ENCODE assay signal across 1 cellular context in the genomic region with DNA sequence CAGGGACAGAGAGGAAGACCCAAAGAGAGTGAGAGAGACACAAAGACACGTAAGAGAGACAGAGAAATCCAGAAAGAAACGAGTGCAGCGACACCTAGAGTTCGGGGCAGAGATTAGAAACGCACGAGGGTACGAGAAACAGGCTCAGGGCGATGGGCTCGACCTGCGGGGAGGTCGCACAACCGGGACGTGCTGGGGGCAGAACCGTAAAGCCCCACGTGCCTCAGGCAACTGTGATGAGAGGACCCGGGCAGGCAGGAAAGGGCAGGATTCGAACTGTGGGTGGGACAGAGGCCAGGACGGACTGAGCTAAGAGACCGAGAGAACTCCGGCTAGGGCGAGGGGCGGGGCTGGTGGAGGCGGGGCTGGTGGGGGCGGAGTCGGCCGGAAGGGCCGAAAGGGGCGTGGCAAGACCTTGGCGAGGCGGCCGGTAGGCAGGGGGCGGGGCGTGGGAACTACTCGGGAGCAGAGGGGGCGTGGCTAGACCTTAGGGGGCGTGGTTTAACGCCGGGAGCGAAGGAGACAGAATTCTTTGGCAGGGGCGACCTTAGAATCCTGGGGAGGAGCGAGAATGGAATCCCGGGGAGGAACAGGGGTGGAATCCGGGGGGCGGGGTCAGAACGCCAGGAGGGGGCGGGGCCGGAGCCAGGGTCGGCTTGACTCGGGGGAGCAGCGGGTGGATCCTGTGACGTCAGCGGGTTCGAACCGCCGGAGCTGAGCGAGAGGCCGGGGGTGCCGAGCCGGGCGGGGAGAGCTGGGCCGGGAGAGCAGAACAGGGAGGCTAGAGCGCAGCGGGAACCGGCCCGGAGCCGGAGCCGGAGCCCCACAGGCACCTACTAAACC.
TF ChIP-seq lines count a peak whose summit lies in the region.

Gene NECTIN2 (plus strand): TSS at position 686 of the 843 bp plus-strand sequence. CDS start 229 bp downstream, outside the sequence.

TF ChIP-seq in HepG2, 621 proteins besides CTCF, POLR2A, EP300 and RAD21 (continued from another document and continues in another):
- peak; percentile 66; the same call in 1 of the 2 replicates for TF ChIP-seq ZNF710 (CRISPR knock-in tag; IDR thresholded peaks at IDR 0.05; ENCODE audit: borderline replicate concordance)
- 0 out of 2 replicates have a peak, but pooled peaks have one; percentile 46 for TF ChIP-seq MZF1 (CRISPR knock-in tag; IDR thresholded peaks at IDR 0.05; ENCODE audit: borderline replicate concordance)
- TF ChIP-seq, protein P1, sequence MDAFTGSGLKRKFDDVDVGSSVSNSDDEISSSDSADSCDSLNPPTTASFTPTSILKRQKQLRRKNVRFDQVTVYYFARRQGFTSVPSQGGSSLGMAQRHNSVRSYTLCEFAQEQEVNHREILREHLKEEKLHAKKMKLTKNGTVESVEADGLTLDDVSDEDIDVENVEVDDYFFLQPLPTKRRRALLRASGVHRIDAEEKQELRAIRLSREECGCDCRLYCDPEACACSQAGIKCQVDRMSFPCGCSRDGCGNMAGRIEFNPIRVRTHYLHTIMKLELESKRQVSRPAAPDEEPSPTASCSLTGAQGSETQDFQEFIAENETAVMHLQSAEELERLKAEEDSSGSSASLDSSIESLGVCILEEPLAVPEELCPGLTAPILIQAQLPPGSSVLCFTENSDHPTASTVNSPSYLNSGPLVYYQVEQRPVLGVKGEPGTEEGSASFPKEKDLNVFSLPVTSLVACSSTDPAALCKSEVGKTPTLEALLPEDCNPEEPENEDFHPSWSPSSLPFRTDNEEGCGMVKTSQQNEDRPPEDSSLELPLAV (CRISPR knock-in tag; conservative IDR thresholded peaks at IDR 0.05; ENCODE audit: low read depth) = no peak
- no peak; the same call in 1 of the 2 replicates for TF ChIP-seq KMT2B (CRISPR knock-in tag; IDR thresholded peaks at IDR 0.05)
- no peak for TF ChIP-seq NAIF1 (CRISPR knock-in tag; IDR thresholded peaks at IDR 0.05; ENCODE audit: borderline replicate concordance)
- no peak; the same call in 1 of the 2 replicates for TF ChIP-seq MIXL1 (CRISPR knock-in tag; IDR thresholded peaks at IDR 0.05)
- TF ChIP-seq WIZ (CRISPR knock-in tag; IDR thresholded peaks at IDR 0.05) = no peak
- TF ChIP-seq RORA (CRISPR knock-in tag; IDR thresholded peaks at IDR 0.05) = no peak
- TF ChIP-seq ZNF121 (CRISPR knock-in tag; IDR thresholded peaks at IDR 0.05) = no peak
- TF ChIP-seq ZNF180 (CRISPR knock-in tag; IDR thresholded peaks at IDR 0.05; ENCODE audit: borderline replicate concordance, low read depth) = no peak
- TF ChIP-seq, protein P2, sequence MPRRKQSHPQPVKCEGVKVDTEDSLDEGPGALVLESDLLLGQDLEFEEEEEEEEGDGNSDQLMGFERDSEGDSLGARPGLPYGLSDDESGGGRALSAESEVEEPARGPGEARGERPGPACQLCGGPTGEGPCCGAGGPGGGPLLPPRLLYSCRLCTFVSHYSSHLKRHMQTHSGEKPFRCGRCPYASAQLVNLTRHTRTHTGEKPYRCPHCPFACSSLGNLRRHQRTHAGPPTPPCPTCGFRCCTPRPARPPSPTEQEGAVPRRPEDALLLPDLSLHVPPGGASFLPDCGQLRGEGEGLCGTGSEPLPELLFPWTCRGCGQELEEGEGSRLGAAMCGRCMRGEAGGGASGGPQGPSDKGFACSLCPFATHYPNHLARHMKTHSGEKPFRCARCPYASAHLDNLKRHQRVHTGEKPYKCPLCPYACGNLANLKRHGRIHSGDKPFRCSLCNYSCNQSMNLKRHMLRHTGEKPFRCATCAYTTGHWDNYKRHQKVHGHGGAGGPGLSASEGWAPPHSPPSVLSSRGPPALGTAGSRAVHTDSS (CRISPR knock-in tag; conservative IDR thresholded peaks at IDR 0.05) = no peak
- TF ChIP-seq HMG20B (CRISPR knock-in tag; conservative IDR thresholded peaks at IDR 0.05) = no peak
- TF ChIP-seq ARHGAP35 (CRISPR knock-in tag; IDR thresholded peaks at IDR 0.05; ENCODE audit: borderline replicate concordance) = peak; percentile 46; the same call in 1 of the 2 replicates
- TF ChIP-seq ATF7-NPFF (CRISPR knock-in tag; IDR thresholded peaks at IDR 0.05; ENCODE audit: low read depth) = peak; percentile 26; the same call in 1 of the 2 replicates
- TF ChIP-seq HOXA9 (CRISPR knock-in tag; IDR thresholded peaks at IDR 0.05; ENCODE audit: borderline replicate concordance) = no peak
- no peak for TF ChIP-seq BRF2 (CRISPR knock-in tag; IDR thresholded peaks at IDR 0.05)
- TF ChIP-seq MAFF (IDR thresholded peaks at IDR 0.05; ENCODE audit: low read depth, low read length) = no peak
- TF ChIP-seq ERF (CRISPR knock-in tag; IDR thresholded peaks at IDR 0.05) = peak; percentile 42
- peak; percentile 12 for TF ChIP-seq RBM39 (IDR thresholded peaks at IDR 0.05; ENCODE audit: low read depth, low read length, poor library complexity, severe bottlenecking)
- no peak for TF ChIP-seq CBX1 (IDR thresholded peaks at IDR 0.05; ENCODE audit: low read depth)
- TF ChIP-seq FOXP1 (IDR thresholded peaks at IDR 0.05) = no peak
- no peak for TF ChIP-seq FOXP1 (CRISPR knock-in tag; IDR thresholded peaks at IDR 0.05)
- no peak for TF ChIP-seq NRL (CRISPR knock-in tag; IDR thresholded peaks at IDR 0.05; ENCODE audit: borderline replicate concordance)
- 0 out of 2 replicates have a peak, but pooled peaks have one; percentile 10 for TF ChIP-seq ARID2 (CRISPR knock-in tag; IDR thresholded peaks at IDR 0.05; ENCODE audit: borderline replicate concordance)
- TF ChIP-seq ZNF839 (CRISPR knock-in tag; IDR thresholded peaks at IDR 0.05; ENCODE audit: borderline replicate concordance) = no peak
- TF ChIP-seq ZNF547 (CRISPR knock-in tag; IDR thresholded peaks at IDR 0.05) = no peak
- no peak for TF ChIP-seq TCF7 (IDR thresholded peaks at IDR 0.05; ENCODE audit: low read depth)
- peak; percentile 68 to 69; a peak in 3 of 4 replicates for TF ChIP-seq HMGXB4 (CRISPR knock-in tag; IDR thresholded peaks at IDR 0.05; ENCODE audit: borderline replicate concordance in 1 of 2, low read depth in 1 of 2)
- TF ChIP-seq HDAC2 (CRISPR knock-in tag; IDR thresholded peaks at IDR 0.05) = peak; percentile 62; the same call in 1 of the 2 replicates
- peak; percentile 58 for TF ChIP-seq YEATS4 (CRISPR knock-in tag; IDR thresholded peaks at IDR 0.05; ENCODE audit: borderline replicate concordance)
- no peak for TF ChIP-seq RBAK (CRISPR knock-in tag; IDR thresholded peaks at IDR 0.05)
- TF ChIP-seq MXD4 (CRISPR knock-in tag; IDR thresholded peaks at IDR 0.05) = peak; percentile 40; the same call in 1 of the 2 replicates
- TF ChIP-seq ZNF800 (CRISPR knock-in tag; IDR thresholded peaks at IDR 0.05) = no peak
- TF ChIP-seq ZFP36L2 (CRISPR knock-in tag; IDR thresholded peaks at IDR 0.05) = no peak
- TF ChIP-seq ATF2 (CRISPR knock-in tag; IDR thresholded peaks at IDR 0.05) = peak; percentile 81
- TF ChIP-seq U2AF2 (IDR thresholded peaks at IDR 0.05; ENCODE audit: low read depth, low read length) = no peak
- no peak; the same call in 1 of the 2 replicates for TF ChIP-seq SIN3B (IDR thresholded peaks at IDR 0.05; ENCODE audit: low read length)
- TF ChIP-seq CENPX (CRISPR knock-in tag; IDR thresholded peaks at IDR 0.05) = no peak
- no peak for TF ChIP-seq SKI (IDR thresholded peaks at IDR 0.05; ENCODE audit: partially characterized antibody)
- TF ChIP-seq GABPB1 (CRISPR knock-in tag; IDR thresholded peaks at IDR 0.05) = peak; percentile 62
- TF ChIP-seq ZSCAN20 (CRISPR knock-in tag; IDR thresholded peaks at IDR 0.05; ENCODE audit: borderline replicate concordance) = 0 out of 2 replicates have a peak, but pooled peaks have one; percentile 60
- no peak for TF ChIP-seq HES4 (CRISPR knock-in tag; IDR thresholded peaks at IDR 0.05; ENCODE audit: borderline replicate concordance)
- TF ChIP-seq CCAR2 (optimal IDR thresholded peaks at IDR 0.05; ENCODE audit: low read depth, low read length) = peak; percentile 30
- no peak for TF ChIP-seq KDM4B (CRISPR knock-in tag; IDR thresholded peaks at IDR 0.05)
- no peak for TF ChIP-seq ZFP36 (IDR thresholded peaks at IDR 0.05; ENCODE audit: borderline replicate concordance, low read depth, low read length, partially characterized antibody)
- no peak for TF ChIP-seq PHB2 (IDR thresholded peaks at IDR 0.05; ENCODE audit: partially characterized antibody)
- TF ChIP-seq ELF1 (CRISPR knock-in tag; IDR thresholded peaks at IDR 0.05) = peak; percentile 25; the same call in 1 of the 2 replicates
- TF ChIP-seq NCOR1 (IDR thresholded peaks at IDR 0.05; ENCODE audit: borderline replicate concordance, low read length) = no peak; the same call in 1 of the 2 replicates
- no peak for TF ChIP-seq ZEB1 (IDR thresholded peaks at IDR 0.05; ENCODE audit: insufficient replicate concordance, low read depth)
- TF ChIP-seq BCL3 (CRISPR knock-in tag; IDR thresholded peaks at IDR 0.05) = no peak
- 0 out of 2 replicates have a peak, but pooled peaks have one; percentile 27 for TF ChIP-seq GFI1 (CRISPR knock-in tag; IDR thresholded peaks at IDR 0.05; ENCODE audit: borderline replicate concordance)
- peak; percentile 71 for TF ChIP-seq IRF2 (CRISPR knock-in tag; IDR thresholded peaks at IDR 0.05)
